ENCODE assay signal across 10 cellular contexts in genomic region chr16:87986361-87986849, GRCh38. TPM values are rescaled to one million over a fixed set of nuclear protein-coding genes. Genes with fewer than 3 reads are reported as not detected.
DNase-seq lines count a peak whose midpoint lies in the region; ATAC-seq, FAIRE-seq and TF ChIP-seq lines count a peak whose summit lies in the region.
"Not testable (repeated sequence)": the region's sequence is repeated elsewhere in the genome, so short reads cannot be mapped to it uniquely, and the experiment has no call there.
"Had no signal": no experiment of that assay in that cellular context is flagged by ENCODE, and none has a peak within 500 bp of the region (broad histone marks: within the 10 kb centered on the region; RNA-seq: fewer than 3 reads in every experiment).

No MANE protein-coding gene starts in this region.

- H3K27me3 ChIP-seq in HepG2 (ENCODE audit: control insufficient read depth in 1 of 2, insufficient read depth in 2 of 2, low read length in 2 of 2) = not testable (repeated sequence)

- not testable (repeated sequence) for DNase-seq in GM18507 (ENCODE audit: extremely low spot score, insufficient read length, low read depth)
- peak; percentile 2 for DNase-seq in NCI-H1694 treated with DMSO at 0.1 percent for 48 hours (lab: John Stamatoyannopoulos, UW)
- DNase-seq in activated CD4-positive, alpha-beta T cell treated with anti-CD3 and anti-CD28 coated beads, Interleukin-2, amount 10 ng/mL, durations not matched to agents 7 days and 5 days = peak; percentile 19
- peak; percentile 51 for DNase-seq in activated naive CD4-positive, alpha-beta T cell treated with anti-CD3 and anti-CD28 coated beads, Interleukin-2, amount 50 U/mL, for 16 hours
- DNase-seq in epithelial cell of prostate (ENCODE audit: low read depth, low spot score) = peak; percentile 24
- DNase-seq in HepG2 (ENCODE audit: low spot score) = peak; percentile 41
- peak; percentile 77 for DNase-seq in stimulated activated CD4-positive, alpha-beta T cell treated with anti-CD3 and anti-CD28 coated beads, Interleukin-1b, Interleukin-23, amount 100 ng/mL, for 48 hours

- not testable (repeated sequence) for H3K27ac Mint-ChIP-seq in activated CD4-positive, alpha-beta T cell treated with anti-CD3 and anti-CD28 coated beads, Interleukin-2, amount 10 ng/mL, durations not matched to agents 7 days and 5 days

- H3K27me3 Mint-ChIP-seq in activated CD4-positive, alpha-beta T cell treated with anti-CD3 and anti-CD28 coated beads, Interleukin-2, amount 10 ng/mL, durations not matched to agents 7 days and 5 days = not testable (repeated sequence)

- H3K9me3 ChIP-seq in HepG2 (ENCODE audit: low read length) = not testable (repeated sequence)

- peak; percentile 36 for FAIRE-seq in GM18507 (lab: Jason Lieb, UNC)
- not testable (repeated sequence) for FAIRE-seq in HepG2 (lab: Jason Lieb, UNC)

- not testable (repeated sequence) for H3K79me2 ChIP-seq in HepG2 (ENCODE audit: insufficient read depth, low read length)

- not testable (repeated sequence) for H4K20me1 ChIP-seq in HepG2 (ENCODE audit: insufficient read depth, low read length)

- ATAC-seq in HepG2 = not testable (repeated sequence)

- TF ChIP-seq RAD21 in HepG2 (CRISPR knock-in tag; IDR thresholded peaks at IDR 0.05) = not testable (repeated sequence)

- BruUV-seq in HepG2 (replicated peaks; lab: Mats Ljungman, UMichigan) = not testable (repeated sequence)

- peaks cover 8 to 25% of the 10 kb centered on the region in 2 experiments; a peak in 3 of 5 replicates for H3K36me3 ChIP-seq in HepG2 (replicated peaks in 1 of 2; ENCODE audit: control insufficient read depth in 1 of 2, insufficient read depth in 2 of 2, low read length in 2 of 2)

- in situ Hi-C loops in HepG2 (cut with HindIII; ENCODE audit: extremely low pct_ligation_motif_present, low pct_unique_long_range_greater_than_20kb) = not testable (repeated sequence)

- not testable (repeated sequence) for H2AFZ ChIP-seq in HepG2 (ENCODE audit: low read length)

- not testable (repeated sequence) for H3K9me3 Mint-ChIP-seq in activated CD4-positive, alpha-beta T cell treated with anti-CD3 and anti-CD28 coated beads, Interleukin-2, amount 10 ng/mL, durations not matched to agents 7 days and 5 days

- peaks cover 36% of the 10 kb centered on the region for H3K36me3 Mint-ChIP-seq in activated CD4-positive, alpha-beta T cell treated with anti-CD3 and anti-CD28 coated beads, Interleukin-2, amount 10 ng/mL, durations not matched to agents 7 days and 5 days (ENCODE audit: low read depth)

- POLR2A ChIA-PET in activated CD4-positive, alpha-beta T cell treated with anti-CD3 and anti-CD28 coated beads, Interleukin-2, amount 10 ng/mL, durations not matched to agents 7 days and 5 days (lab: Charles Lee); HepG2 (lab: Yijun Ruan, JAX): not testable (repeated sequence)

- not testable (repeated sequence) for TF ChIP-seq POLR2A in HepG2 (IDR thresholded peaks at IDR 0.05; ENCODE audit: insufficient read depth in 1 of 2, low read depth in 2 of 2, low read length in 2 of 2)

- H3K9ac ChIP-seq in HepG2 (ENCODE audit: insufficient read depth, low read depth, low read length) = not testable (repeated sequence)

- H3K4me3 ChIP-seq in HepG2 (replicated peaks in 1 of 3; ENCODE audit: insufficient read depth in 1 of 3, low read depth in 2 of 3, low read length in 3 of 3) = not testable (repeated sequence)

- CTCF ChIA-PET in activated CD4-positive, alpha-beta T cell treated with anti-CD3 and anti-CD28 coated beads, Interleukin-2, amount 10 ng/mL, durations not matched to agents 7 days and 5 days (lab: Charles Lee); HepG2 (lab: Yijun Ruan, JAX; ENCODE audit: low intra/inter-chr PET ratio, low total read pairs): not testable (repeated sequence)

- H3K4me1 Mint-ChIP-seq in activated CD4-positive, alpha-beta T cell treated with anti-CD3 and anti-CD28 coated beads, Interleukin-2, amount 10 ng/mL, durations not matched to agents 7 days and 5 days = peaks cover 40% of the 10 kb centered on the region

- H3K4me1 ChIP-seq in HepG2 (ENCODE audit: insufficient read depth, low read length) = peaks cover 21% of the 10 kb centered on the region

- intact Hi-C loops in HepG2 (cut with micrococcal nuclease; ENCODE audit: unreplicated experiment) = not testable (repeated sequence)

- TF ChIP-seq EP300 in HepG2 (IDR thresholded peaks at IDR 0.05; ENCODE audit: low read depth in 2 of 2, low read length in 2 of 2); HepG2 (CRISPR knock-in tag; IDR thresholded peaks at IDR 0.05; ENCODE audit: borderline replicate concordance): not testable (repeated sequence)

- H3K4me3 Mint-ChIP-seq in activated CD4-positive, alpha-beta T cell treated with anti-CD3 and anti-CD28 coated beads, Interleukin-2, amount 10 ng/mL, durations not matched to agents 7 days and 5 days = not testable (repeated sequence)

- H3K4me2 ChIP-seq in HepG2 (ENCODE audit: low read depth, low read length) = not testable (repeated sequence)

- TF ChIP-seq CTCF in HepG2 (CRISPR knock-in tag; IDR thresholded peaks at IDR 0.05) = not testable (repeated sequence)

- not testable (repeated sequence) for H3K27ac ChIP-seq in epithelial cell of prostate; HepG2 (ENCODE audit: extremely low read length, insufficient read depth, low read length)

- WGBS in HepG2 (ENCODE audit: low lambda C conversion rate) = 88% methylated on average over 5 of the region's 5 CpGs

TF ChIP-seq in HepG2, 621 proteins besides CTCF, POLR2A, EP300 and RAD21:
- peak; percentile 4; the same call in 1 of the 2 replicates for TF ChIP-seq SMC3 (IDR thresholded peaks at IDR 0.05; ENCODE audit: low read length)

RNA-seq across cellular contexts. Expression of gene BANP, which starts 35.2 kb away (rescaled TPM):
- total RNA-seq in activated CD4-positive, alpha-beta T cell treated with anti-CD3 and anti-CD28 coated beads, Interleukin-2, amount 10 ng/mL, durations not matched to agents 7 days and 5 days = 10 to 100 TPM; 43.2 to 45.5 TPM
- total RNA-seq in HepG2 (2016; rRNA removed; fragmentation: Illumina TruSeq; extraction: Trizol) = 13.0 and 20.2 TPM in 2 replicates
- total RNA-seq in HepG2 (2016; cell fraction: cytosol; rRNA removed; fragmentation: Illumina TruSeq; extraction: Trizol; ENCODE audit: low read depth) = 63.3 and 63.4 TPM in 2 replicates
- 11.2 and 21.0 TPM in 2 replicates for total RNA-seq in HepG2 (2016; cell fraction: insoluble cytoplasmic fraction; rRNA removed; fragmentation: Illumina TruSeq; extraction: Trizol)
- total RNA-seq in HepG2 (2016; cell fraction: membrane; rRNA removed; fragmentation: Illumina TruSeq; extraction: Trizol) = 26.8 and 28.3 TPM in 2 replicates
- total RNA-seq in HepG2 (2016; cell fraction: nucleus; rRNA removed; fragmentation: Illumina TruSeq; extraction: Trizol) = 25.5 and 26.4 TPM in 2 replicates
- 23.8 and 24.6 TPM in 2 replicates for polyA plus RNA-seq in HepG2 (2011; rRNA removed)
- polyA plus RNA-seq in HepG2 (2011; cell fraction: cytosol; rRNA removed) = 21.1 and 26.1 TPM in 2 replicates
- 58.9 and 72.7 TPM in 2 replicates for polyA plus RNA-seq in HepG2 (2011; cell fraction: nucleus; rRNA removed)
- 16.2 and 18.3 TPM in 2 replicates for polyA plus RNA-seq in HepG2 (2012)
- 6.1 and 6.3 TPM in 2 replicates for polyA plus RNA-seq in HepG2 (2016; cell fraction: cytosol; fragmentation: Illumina TruSeq; extraction: Trizol; ENCODE audit: low read depth)
- 10.3 and 13.0 TPM in 2 replicates for polyA plus RNA-seq in HepG2 (2016; cell fraction: insoluble cytoplasmic fraction; fragmentation: Illumina TruSeq; extraction: Trizol; ENCODE audit: low read depth)
- polyA plus RNA-seq in HepG2 (2016; cell fraction: membrane; fragmentation: Illumina TruSeq; extraction: Trizol; ENCODE audit: low read depth) = 7.4 and 8.4 TPM in 2 replicates
- polyA plus RNA-seq in HepG2 (2016; cell fraction: nucleus; fragmentation: Illumina TruSeq; extraction: Trizol; ENCODE audit: insufficient read depth, low read depth) = 24.7 and 27.2 TPM in 2 replicates
- 44.9 and 76.3 TPM in 2 replicates for polyA minus RNA-seq in HepG2 (2011; rRNA and poly(A)+ RNA removed; ENCODE audit: low replicate concordance)
- 24.6 and 25.1 TPM in 2 replicates for polyA minus RNA-seq in HepG2 (2011; cell fraction: cytosol; rRNA and poly(A)+ RNA removed)
- 76.5 and 78.6 TPM in 2 replicates for polyA minus RNA-seq in HepG2 (2011; cell fraction: nucleus; rRNA and poly(A)+ RNA removed)

RNA-seq across cellular contexts. Expression of gene CA5A, which starts 50.1 kb away (rescaled TPM):
- total RNA-seq in activated CD4-positive, alpha-beta T cell treated with anti-CD3 and anti-CD28 coated beads, Interleukin-2, amount 10 ng/mL, durations not matched to agents 7 days and 5 days = not detected
- total RNA-seq in HepG2 (2016; rRNA removed; fragmentation: Illumina TruSeq; extraction: Trizol) = 85.7 and 106 TPM in 2 replicates
- 32.7 and 37.9 TPM in 2 replicates for total RNA-seq in HepG2 (2016; cell fraction: cytosol; rRNA removed; fragmentation: Illumina TruSeq; extraction: Trizol; ENCODE audit: low read depth)
- 85.8 and 97.2 TPM in 2 replicates for total RNA-seq in HepG2 (2016; cell fraction: insoluble cytoplasmic fraction; rRNA removed; fragmentation: Illumina TruSeq; extraction: Trizol)
- 29.8 and 38.9 TPM in 2 replicates for total RNA-seq in HepG2 (2016; cell fraction: membrane; rRNA removed; fragmentation: Illumina TruSeq; extraction: Trizol)
- 97.3 and 115 TPM in 2 replicates for total RNA-seq in HepG2 (2016; cell fraction: nucleus; rRNA removed; fragmentation: Illumina TruSeq; extraction: Trizol)
- 66.8 and 70.0 TPM in 2 replicates for polyA plus RNA-seq in HepG2 (2011; rRNA removed)
- 69.7 and 71.1 TPM in 2 replicates for polyA plus RNA-seq in HepG2 (2011; cell fraction: cytosol; rRNA removed)
- 186 and 199 TPM in 2 replicates for polyA plus RNA-seq in HepG2 (2011; cell fraction: nucleus; rRNA removed)
- 44.2 and 48.2 TPM in 2 replicates for polyA plus RNA-seq in HepG2 (2012)
- 21.5 and 23.0 TPM in 2 replicates for polyA plus RNA-seq in HepG2 (2016; cell fraction: cytosol; fragmentation: Illumina TruSeq; extraction: Trizol; ENCODE audit: low read depth)
- polyA plus RNA-seq in HepG2 (2016; cell fraction: insoluble cytoplasmic fraction; fragmentation: Illumina TruSeq; extraction: Trizol; ENCODE audit: low read depth) = 68.8 and 71.9 TPM in 2 replicates
- polyA plus RNA-seq in HepG2 (2016; cell fraction: membrane; fragmentation: Illumina TruSeq; extraction: Trizol; ENCODE audit: low read depth) = 18.4 and 18.5 TPM in 2 replicates
- polyA plus RNA-seq in HepG2 (2016; cell fraction: nucleus; fragmentation: Illumina TruSeq; extraction: Trizol; ENCODE audit: insufficient read depth, low read depth) = 127 and 130 TPM in 2 replicates
- polyA minus RNA-seq in HepG2 (2011; rRNA and poly(A)+ RNA removed; ENCODE audit: low replicate concordance) = 132 TPM in 1 of 2 replicates, not detected in the other
- polyA minus RNA-seq in HepG2 (2011; cell fraction: cytosol; rRNA and poly(A)+ RNA removed) = 12.6 and 15.9 TPM in 2 replicates
- 114 and 132 TPM in 2 replicates for polyA minus RNA-seq in HepG2 (2011; cell fraction: nucleus; rRNA and poly(A)+ RNA removed)
- total RNA-seq: aorta, H4, sciatic nerve had no signal

Comparison
In these comparisons a context has a peak if more than half of its experiments do, and no peak if none do; other contexts are left out.
1. RNA of gene CA5A, which starts 50.1 kb away (total RNA-seq): 29.8 to 115 TPM in HepG2; not detected in activated CD4-positive, alpha-beta T cell treated with anti-CD3 and anti-CD28 coated beads, Interleukin-2, amount 10 ng/mL, durations not matched to agents 7 days and 5 days; every median in the first group is over 10 times any median in the second.